1 cellular context compared by ENCODE assay signal in the genomic region with DNA sequence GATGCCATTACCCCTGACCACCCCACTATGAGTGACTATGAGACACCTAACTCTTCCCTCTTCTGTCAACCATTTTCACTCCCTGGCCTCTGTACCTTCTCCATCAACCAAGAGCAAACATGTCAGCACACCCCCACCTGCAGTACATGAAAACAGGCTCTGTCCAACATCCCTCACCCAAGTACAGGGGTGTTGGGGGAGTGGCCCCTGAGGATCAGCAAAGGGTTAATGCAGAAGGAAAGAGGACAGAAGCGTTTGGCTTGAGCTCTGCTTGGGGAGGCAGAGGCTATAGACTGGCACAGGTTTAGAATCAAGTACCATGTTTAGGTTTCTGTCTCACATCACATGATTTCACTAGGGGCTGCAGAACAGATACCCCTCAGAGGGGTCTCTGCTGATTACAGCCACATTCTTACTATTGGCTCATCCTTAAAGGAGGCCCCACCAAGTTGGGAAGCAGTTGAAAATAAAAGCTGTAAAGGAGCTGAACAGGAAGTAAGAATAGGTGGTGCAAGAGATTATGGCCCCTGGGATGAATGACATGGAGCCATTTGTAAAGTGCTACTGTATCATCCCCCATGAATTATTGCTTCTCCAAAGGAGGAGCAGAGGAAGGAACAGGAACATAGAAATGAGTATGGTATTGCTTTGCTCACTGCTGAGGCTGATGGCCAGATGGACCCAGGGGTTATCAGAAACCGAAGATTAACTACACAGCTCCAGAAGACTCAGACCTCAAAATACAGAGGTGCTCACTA.
TF ChIP-seq lines count a peak whose summit lies in the region.

No MANE protein-coding gene starts in this region.

TF ChIP-seq in HepG2, 621 proteins besides CTCF, POLR2A, EP300 and RAD21:
- TF ChIP-seq POLR2G (IDR thresholded peaks at IDR 0.05; ENCODE audit: low read depth, low read length) (peak; percentile 44; the same call in 1 of the 2 replicates), KDM2A (CRISPR knock-in tag; IDR thresholded peaks at IDR 0.05; ENCODE audit: borderline replicate concordance, low read depth) (0 out of 2 replicates have a peak, but pooled peaks have one; percentile 24), ZNF652 (CRISPR knock-in tag; IDR thresholded peaks at IDR 0.05; ENCODE audit: borderline replicate concordance, low read depth) (peak; percentile 86), POLR2AphosphoS5 (IDR thresholded peaks at IDR 0.05; ENCODE audit: low read depth, low read length) (peak; percentile 30; the same call in 1 of the 2 replicates), FOXM1 (CRISPR knock-in tag; IDR thresholded peaks at IDR 0.05) (no peak), GFI1 (CRISPR knock-in tag; IDR thresholded peaks at IDR 0.05; ENCODE audit: borderline replicate concordance) (0 out of 2 replicates have a peak, but pooled peaks have one; percentile 22)
